ENCODE assay signal across 14 cellular contexts in genomic region chr20:42678895-42679294, GRCh38.
DNase-seq lines count a peak whose midpoint lies in the region; ATAC-seq and TF ChIP-seq lines count a peak whose summit lies in the region.
"Had no signal": no experiment of that assay in that cellular context is flagged by ENCODE, and none has a peak within 500 bp of the region (broad histone marks: within the 10 kb centered on the region; RNA-seq: fewer than 3 reads in every experiment).

No MANE protein-coding gene starts in this region.

- no peak overlapping the region for H2BK5ac ChIP-seq in mesenchymal stem cell (ENCODE audit: low read depth, low read length, poor library complexity, severe bottlenecking)

- H3K27ac Mint-ChIP-seq in WTC11 (no peak overlapping the region), neural crest cell (ENCODE audit: unreplicated experiment) (no peak overlapping the region)
- H3K27ac Mint-ChIP-seq in activated CD4-positive, alpha-beta memory T cell treated with anti-CD3 and anti-CD28 coated beads, Interleukin-2, amount 10 ng/mL, durations not matched to agents 7 days and 5 days: no peak overlapping the region

- no peak overlapping the region for H2BK12ac ChIP-seq in mesenchymal stem cell (ENCODE audit: low read length in 2 of 2)

- no peak overlapping the region for H3K18ac ChIP-seq in mesenchymal stem cell (ENCODE audit: low read depth in 1 of 2, low read length in 2 of 2)

- H3K79me2 ChIP-seq in Karpas-422 (ENCODE audit: low read length): peaks cover 4% of the 10 kb centered on the region; the same call in 1 of the 2 replicates

- no peak overlapping the region for H4K91ac ChIP-seq in mesenchymal stem cell (ENCODE audit: low read length)

- TF ChIP-seq CTCF in GM12865 (IDR thresholded peaks at IDR 0.05; ENCODE audit: insufficient read depth, low read depth, low read length, missing control alignments) (peak; percentile 6), WTC11 (IDR thresholded peaks at IDR 0.05) (0 out of 2 replicates have a peak, but pooled peaks have one; percentile 20), neural crest cell (conservative IDR thresholded peaks at IDR 0.05) (peak; percentile 45)

- POLR2A ChIA-PET in WTC11 (lab: Charles Lee): no interaction called here
- POLR2A ChIA-PET in activated CD4-positive, alpha-beta memory T cell treated with anti-CD3 and anti-CD28 coated beads, Interleukin-2, amount 10 ng/mL, durations not matched to agents 7 days and 5 days (lab: Charles Lee): no interaction called here

- H3K9me3 Mint-ChIP-seq in WTC11: peaks cover 12% of the 10 kb centered on the region
- peaks cover 3% of the 10 kb centered on the region for H3K9me3 Mint-ChIP-seq in neural crest cell
- H3K9me3 Mint-ChIP-seq in activated CD4-positive, alpha-beta memory T cell treated with anti-CD3 and anti-CD28 coated beads, Interleukin-2, amount 10 ng/mL, durations not matched to agents 7 days and 5 days: peaks cover 18% of the 10 kb centered on the region

- H2BK15ac ChIP-seq in mesenchymal stem cell (ENCODE audit: low read depth, poor library complexity, severe bottlenecking): no peak overlapping the region

- no peaks in the 10 kb centered on the region for H4K20me1 ChIP-seq in Karpas-422 (ENCODE audit: insufficient read depth, low read depth, low read length)

- CTCF ChIA-PET in WTC11 (lab: Charles Lee): interaction anchor here (0.7 to 1.6 kb wide), 8 partner anchors 9 to 931 kb away, joined by 3 to 6 read pairs (median 3); no protein-coding TSS in a partner anchor
- CTCF ChIA-PET in activated CD4-positive, alpha-beta memory T cell treated with anti-CD3 and anti-CD28 coated beads, Interleukin-2, amount 10 ng/mL, durations not matched to agents 7 days and 5 days (lab: Charles Lee): no interaction called here

- H3K14ac ChIP-seq in mesenchymal stem cell (ENCODE audit: low read length in 2 of 2): no peak overlapping the region

- H3K36me3 ChIP-seq in Karpas-422 (ENCODE audit: insufficient read depth, low read length) (no peaks in the 10 kb centered on the region), mesenchymal stem cell (ENCODE audit: control insufficient read depth in 1 of 2, insufficient read depth in 2 of 2, low read depth in 1 of 2, low read length in 2 of 2) (no peaks in the 10 kb centered on the region)
- H3K36me3 ChIP-seq: gastrocnemius medialis, thoracic aorta had no signal

- H3K4me3 ChIP-seq in GM12865 (ENCODE audit: low read depth, low read length) (no peak overlapping the region), Karpas-422 (ENCODE audit: low read length) (no peak overlapping the region), mesenchymal stem cell (ENCODE audit: insufficient read depth in 1 of 2, low read depth in 1 of 2, low read length in 2 of 2) (no peak overlapping the region)
- H3K4me3 ChIP-seq: gastrocnemius medialis, SK-N-MC, skin epidermis, thoracic aorta had no signal

- H3K9me2 ChIP-seq in Karpas-422 (replicated peaks; ENCODE audit: insufficient read depth, low read length): no peaks in the 10 kb centered on the region

- H3K4me1 Mint-ChIP-seq in WTC11: peaks cover 19% of the 10 kb centered on the region
- H3K4me1 Mint-ChIP-seq in neural crest cell: no peaks in the 10 kb centered on the region
- no peaks in the 10 kb centered on the region for H3K4me1 Mint-ChIP-seq in activated CD4-positive, alpha-beta memory T cell treated with anti-CD3 and anti-CD28 coated beads, Interleukin-2, amount 10 ng/mL, durations not matched to agents 7 days and 5 days

- H3K27me3 ChIP-seq in Karpas-422 (ENCODE audit: low read length) (no peaks in the 10 kb centered on the region), mesenchymal stem cell (ENCODE audit: control insufficient read depth in 1 of 2, insufficient read depth in 1 of 2, low read length in 2 of 2) (no peaks in the 10 kb centered on the region)
- H3K27me3 ChIP-seq: gastrocnemius medialis had no signal

- H3K9ac ChIP-seq in Karpas-422 (ENCODE audit: low read length): no peak overlapping the region
- H3K9ac ChIP-seq in mesenchymal stem cell (ENCODE audit: low read length): no peak overlapping the region

- H3K27ac ChIP-seq in Karpas-422 (ENCODE audit: low read length) (no peak overlapping the region), mesenchymal stem cell (ENCODE audit: low read length, poor library complexity, severe bottlenecking) (no peak overlapping the region)
- H3K27ac ChIP-seq: gastrocnemius medialis, SK-N-MC, skin epidermis, thoracic aorta had no signal

- 9% methylated on average over 3 of the region's 3 CpGs for WGBS in mesenchymal stem cell

- H3K27me3 Mint-ChIP-seq in WTC11 (ENCODE audit: low read depth) (no peaks in the 10 kb centered on the region), neural crest cell (ENCODE audit: low read depth) (peaks cover 46% of the 10 kb centered on the region)
- H3K27me3 Mint-ChIP-seq in activated CD4-positive, alpha-beta memory T cell treated with anti-CD3 and anti-CD28 coated beads, Interleukin-2, amount 10 ng/mL, durations not matched to agents 7 days and 5 days: no peaks in the 10 kb centered on the region

- no peak overlapping the region for H2AK5ac ChIP-seq in mesenchymal stem cell (ENCODE audit: low read length, severe bottlenecking)

- H2BK120ac ChIP-seq in mesenchymal stem cell (ENCODE audit: low read depth, low read length): no peak overlapping the region

- H3K4me2 ChIP-seq in Karpas-422 (ENCODE audit: low read depth, low read length, poor library complexity, severe bottlenecking) (no peak overlapping the region), mesenchymal stem cell (ENCODE audit: low read length, poor library complexity, severe bottlenecking) (no peak overlapping the region)

- H4K8ac ChIP-seq in mesenchymal stem cell (ENCODE audit: low read length): no peak overlapping the region

- H3K4me1 ChIP-seq in Karpas-422 (ENCODE audit: low read length) (peaks cover 30% of the 10 kb centered on the region), mesenchymal stem cell (ENCODE audit: control insufficient read depth, insufficient read depth, low read depth, low read length) (no peaks in the 10 kb centered on the region)
- H3K4me1 ChIP-seq: gastrocnemius medialis had no signal

- no peak for DNase-seq in GM12865 (ENCODE audit: low read depth)
- DNase-seq in Karpas-422: peak; percentile 70
- peak; percentile 28 for DNase-seq in WTC11 (ENCODE audit: low spot score)
- no peak for DNase-seq in neural crest cell (ENCODE audit: low read depth, low spot score)
- DNase-seq in activated CD4-positive, alpha-beta memory T cell treated with anti-CD3 and anti-CD28 coated beads, Interleukin-2, amount 10 ng/mL, durations not matched to agents 7 days and 5 days: no peak
- no peak for DNase-seq in mesenchymal stem cell
- no peak for DNase-seq in UCSD-AML1 (lab: John Stamatoyannopoulos, UW; ENCODE audit: unreplicated experiment)
- DNase-seq: gastrocnemius medialis, KBM-7, left colon, NCI-H2107 had no signal

- H3K79me1 ChIP-seq in mesenchymal stem cell (replicated peaks; ENCODE audit: low read length, poor library complexity, severe bottlenecking): no peaks in the 10 kb centered on the region

- no peak overlapping the region for H3K4ac ChIP-seq in mesenchymal stem cell (ENCODE audit: low read depth in 1 of 2, low read length in 2 of 2)

- ATAC-seq in WTC11: peak; percentile 88
- ATAC-seq: gastrocnemius medialis, left colon had no signal

- no peak overlapping the region for H3K23ac ChIP-seq in mesenchymal stem cell (ENCODE audit: low read length in 2 of 2)

- H3K4me3 Mint-ChIP-seq in WTC11 (no peak overlapping the region), neural crest cell (no peak overlapping the region)
- H3K4me3 Mint-ChIP-seq in activated CD4-positive, alpha-beta memory T cell treated with anti-CD3 and anti-CD28 coated beads, Interleukin-2, amount 10 ng/mL, durations not matched to agents 7 days and 5 days: no peak overlapping the region

- peaks cover 4% of the 10 kb centered on the region; the same call in 1 of the 2 replicates for H3K36me3 Mint-ChIP-seq in WTC11
- no peaks in the 10 kb centered on the region for H3K36me3 Mint-ChIP-seq in neural crest cell (ENCODE audit: low read depth)
- no peaks in the 10 kb centered on the region for H3K36me3 Mint-ChIP-seq in activated CD4-positive, alpha-beta memory T cell treated with anti-CD3 and anti-CD28 coated beads, Interleukin-2, amount 10 ng/mL, durations not matched to agents 7 days and 5 days (ENCODE audit: low read depth)

- no peaks in the 10 kb centered on the region for H3K9me3 ChIP-seq in Karpas-422 (ENCODE audit: low read length)
- H3K9me3 ChIP-seq in mesenchymal stem cell (ENCODE audit: control insufficient read depth, low read length): no peaks in the 10 kb centered on the region
- H3K9me3 ChIP-seq: gastrocnemius medialis, thoracic aorta had no signal

- H2AFZ ChIP-seq in Karpas-422 (ENCODE audit: low read length): no peak overlapping the region
- no peak overlapping the region for H2AFZ ChIP-seq in mesenchymal stem cell (ENCODE audit: low read depth, low read length)

TF ChIP-seq in WTC11, 78 proteins besides CTCF, POLR2A, EP300 and RAD21 (continues in another document):
- TF ChIP-seq, protein P1, sequence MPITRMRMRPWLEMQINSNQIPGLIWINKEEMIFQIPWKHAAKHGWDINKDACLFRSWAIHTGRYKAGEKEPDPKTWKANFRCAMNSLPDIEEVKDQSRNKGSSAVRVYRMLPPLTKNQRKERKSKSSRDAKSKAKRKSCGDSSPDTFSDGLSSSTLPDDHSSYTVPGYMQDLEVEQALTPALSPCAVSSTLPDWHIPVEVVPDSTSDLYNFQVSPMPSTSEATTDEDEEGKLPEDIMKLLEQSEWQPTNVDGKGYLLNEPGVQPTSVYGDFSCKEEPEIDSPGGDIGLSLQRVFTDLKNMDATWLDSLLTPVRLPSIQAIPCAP (CRISPR knock-in tag; IDR thresholded peaks at IDR 0.05): no peak
- TF ChIP-seq, protein P2, sequence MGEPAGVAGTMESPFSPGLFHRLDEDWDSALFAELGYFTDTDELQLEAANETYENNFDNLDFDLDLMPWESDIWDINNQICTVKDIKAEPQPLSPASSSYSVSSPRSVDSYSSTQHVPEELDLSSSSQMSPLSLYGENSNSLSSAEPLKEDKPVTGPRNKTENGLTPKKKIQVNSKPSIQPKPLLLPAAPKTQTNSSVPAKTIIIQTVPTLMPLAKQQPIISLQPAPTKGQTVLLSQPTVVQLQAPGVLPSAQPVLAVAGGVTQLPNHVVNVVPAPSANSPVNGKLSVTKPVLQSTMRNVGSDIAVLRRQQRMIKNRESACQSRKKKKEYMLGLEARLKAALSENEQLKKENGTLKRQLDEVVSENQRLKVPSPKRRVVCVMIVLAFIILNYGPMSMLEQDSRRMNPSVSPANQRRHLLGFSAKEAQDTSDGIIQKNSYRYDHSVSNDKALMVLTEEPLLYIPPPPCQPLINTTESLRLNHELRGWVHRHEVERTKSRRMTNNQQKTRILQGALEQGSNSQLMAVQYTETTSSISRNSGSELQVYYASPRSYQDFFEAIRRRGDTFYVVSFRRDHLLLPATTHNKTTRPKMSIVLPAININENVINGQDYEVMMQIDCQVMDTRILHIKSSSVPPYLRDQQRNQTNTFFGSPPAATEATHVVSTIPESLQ (CRISPR knock-in tag; IDR thresholded peaks at IDR 0.05): no peak
- TF ChIP-seq ZNF671 (CRISPR knock-in tag; IDR thresholded peaks at IDR 0.05): no peak

Comparison
In these comparisons a context has a peak if more than half of its experiments do, and no peak if none do; other contexts are left out.
1. DNase-seq: peak in Karpas-422 (single experiment) and WTC11 (single experiment); none in GM12865 (single experiment), neural crest cell (single experiment), activated CD4-positive, alpha-beta memory T cell treated with anti-CD3 and anti-CD28 coated beads, Interleukin-2, amount 10 ng/mL, durations not matched to agents 7 days and 5 days (single experiment), mesenchymal stem cell (single experiment) and UCSD-AML1 (single experiment).
2. Peak in every context shown above with its lines, with median percentiles within 50 percentile points of each other: CTCF ChIP-seq.